In genomic region chr2:10408649-10409579, GRCh38 we compare ENCODE assay signal across 1 cellular context.
TF ChIP-seq lines count a peak whose summit lies in the region.

No MANE protein-coding gene starts in this region.

TF ChIP-seq in HepG2, 621 proteins besides CTCF, POLR2A, EP300 and RAD21 (continued from another document and continues in another):
- TF ChIP-seq RFXANK (CRISPR knock-in tag; IDR thresholded peaks at IDR 0.05) (0 out of 2 replicates have a peak, but pooled peaks have one; percentile 29), NR1H2 (CRISPR knock-in tag; IDR thresholded peaks at IDR 0.05; ENCODE audit: borderline replicate concordance, low read depth) (no peak), ZSCAN29 (CRISPR knock-in tag; conservative IDR thresholded peaks at IDR 0.05) (peak; percentile 45; the same call in 1 of the 2 replicates), XBP1 (CRISPR knock-in tag; IDR thresholded peaks at IDR 0.05) (no peak), MIXL1 (CRISPR knock-in tag; IDR thresholded peaks at IDR 0.05) (peak; percentile 59; the same call in 1 of the 2 replicates), YEATS2 (CRISPR knock-in tag; IDR thresholded peaks at IDR 0.05; ENCODE audit: borderline replicate concordance) (peak; percentile 76; the same call in 1 of the 2 replicates), MEIS2 (CRISPR knock-in tag; IDR thresholded peaks at IDR 0.05) (peak; percentile 46; the same call in 1 of the 2 replicates), KLF12 (CRISPR knock-in tag; IDR thresholded peaks at IDR 0.05; ENCODE audit: borderline replicate concordance) (peak; percentile 64; the same call in 1 of the 2 replicates), ZNF276 (CRISPR knock-in tag; IDR thresholded peaks at IDR 0.05; ENCODE audit: low read depth) (no peak), ZNF547 (CRISPR knock-in tag; IDR thresholded peaks at IDR 0.05) (0 out of 2 replicates have a peak, but pooled peaks have one; percentile 64), TFDP2 (CRISPR knock-in tag; IDR thresholded peaks at IDR 0.05) (peak; percentile 55; the same call in 1 of the 2 replicates), KMT2A (CRISPR knock-in tag; IDR thresholded peaks at IDR 0.05) (peak; percentile 69; the same call in 1 of the 2 replicates), DMAP1 (CRISPR knock-in tag; IDR thresholded peaks at IDR 0.05) (0 out of 2 replicates have a peak, but pooled peaks have one; percentile 65), SAP130 (CRISPR knock-in tag; IDR thresholded peaks at IDR 0.05; ENCODE audit: low read depth) (peak; percentile 79), ZNF354B (CRISPR knock-in tag; IDR thresholded peaks at IDR 0.05) (0 out of 2 replicates have a peak, but pooled peaks have one; percentile 48), ATF4 (CRISPR knock-in tag; IDR thresholded peaks at IDR 0.05) (no peak), ZFP91 (CRISPR knock-in tag; IDR thresholded peaks at IDR 0.05; ENCODE audit: borderline replicate concordance) (peak; percentile 77; the same call in 1 of the 2 replicates), ZFX (CRISPR knock-in tag; IDR thresholded peaks at IDR 0.05; ENCODE audit: low read depth) (peak; percentile 25; the same call in 1 of the 2 replicates), ESRRA (CRISPR knock-in tag; IDR thresholded peaks at IDR 0.05; ENCODE audit: low read depth) (peak; percentile 66; the same call in 1 of the 2 replicates), IRF2 (CRISPR knock-in tag; IDR thresholded peaks at IDR 0.05) (peak; percentile 88), ZNF747 (CRISPR knock-in tag; IDR thresholded peaks at IDR 0.05; ENCODE audit: borderline replicate concordance) (0 out of 2 replicates have a peak, but pooled peaks have one; percentile 23), ZNF101 (CRISPR knock-in tag; IDR thresholded peaks at IDR 0.05; ENCODE audit: borderline replicate concordance, low read depth) (no peak), CSRNP1 (CRISPR knock-in tag; IDR thresholded peaks at IDR 0.05) (peak; percentile 58; the same call in 1 of the 2 replicates), KLF13 (CRISPR knock-in tag; IDR thresholded peaks at IDR 0.05) (0 out of 2 replicates have a peak, but pooled peaks have one; percentile 43), ZNF891 (CRISPR knock-in tag; IDR thresholded peaks at IDR 0.05) (no peak), ZNF280B (CRISPR knock-in tag; IDR thresholded peaks at IDR 0.05; ENCODE audit: borderline replicate concordance) (no peak), TAF1 (CRISPR knock-in tag; IDR thresholded peaks at IDR 0.05) (no peak), TOPORS (CRISPR knock-in tag; IDR thresholded peaks at IDR 0.05) (peak; percentile 52; the same call in 1 of the 2 replicates), ZHX1 (CRISPR knock-in tag; IDR thresholded peaks at IDR 0.05; ENCODE audit: low read depth) (0 out of 2 replicates have a peak, but pooled peaks have one; percentile 20), MIER2 (CRISPR knock-in tag; IDR thresholded peaks at IDR 0.05) (peak; percentile 80), ISX (CRISPR knock-in tag; conservative IDR thresholded peaks at IDR 0.05) (no peak), SPEN (CRISPR knock-in tag; IDR thresholded peaks at IDR 0.05; ENCODE audit: low read depth) (peak; percentile 69; the same call in 1 of the 2 replicates), NFKB2 (CRISPR knock-in tag; IDR thresholded peaks at IDR 0.05; ENCODE audit: borderline replicate concordance) (peak; percentile 81; the same call in 1 of the 2 replicates), NAIF1 (CRISPR knock-in tag; IDR thresholded peaks at IDR 0.05; ENCODE audit: borderline replicate concordance) (0 out of 2 replicates have a peak, but pooled peaks have one; percentile 15), PRDM10 (CRISPR knock-in tag; IDR thresholded peaks at IDR 0.05; ENCODE audit: low read depth) (0 out of 2 replicates have a peak, but pooled peaks have one; percentile 4), NFYC (CRISPR knock-in tag; IDR thresholded peaks at IDR 0.05) (no peak)
- TF ChIP-seq, protein P1, sequence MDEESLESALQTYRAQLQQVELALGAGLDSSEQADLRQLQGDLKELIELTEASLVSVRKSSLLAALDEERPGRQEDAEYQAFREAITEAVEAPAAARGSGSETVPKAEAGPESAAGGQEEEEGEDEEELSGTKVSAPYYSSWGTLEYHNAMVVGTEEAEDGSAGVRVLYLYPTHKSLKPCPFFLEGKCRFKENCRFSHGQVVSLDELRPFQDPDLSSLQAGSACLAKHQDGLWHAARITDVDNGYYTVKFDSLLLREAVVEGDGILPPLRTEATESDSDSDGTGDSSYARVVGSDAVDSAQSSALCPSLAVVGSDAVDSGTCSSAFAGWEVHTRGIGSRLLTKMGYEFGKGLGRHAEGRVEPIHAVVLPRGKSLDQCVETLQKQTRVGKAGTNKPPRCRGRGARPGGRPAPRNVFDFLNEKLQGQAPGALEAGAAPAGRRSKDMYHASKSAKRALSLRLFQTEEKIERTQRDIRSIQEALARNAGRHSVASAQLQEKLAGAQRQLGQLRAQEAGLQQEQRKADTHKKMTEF (CRISPR knock-in tag; IDR thresholded peaks at IDR 0.05), result peak; percentile 66
- TF ChIP-seq, protein P2, sequence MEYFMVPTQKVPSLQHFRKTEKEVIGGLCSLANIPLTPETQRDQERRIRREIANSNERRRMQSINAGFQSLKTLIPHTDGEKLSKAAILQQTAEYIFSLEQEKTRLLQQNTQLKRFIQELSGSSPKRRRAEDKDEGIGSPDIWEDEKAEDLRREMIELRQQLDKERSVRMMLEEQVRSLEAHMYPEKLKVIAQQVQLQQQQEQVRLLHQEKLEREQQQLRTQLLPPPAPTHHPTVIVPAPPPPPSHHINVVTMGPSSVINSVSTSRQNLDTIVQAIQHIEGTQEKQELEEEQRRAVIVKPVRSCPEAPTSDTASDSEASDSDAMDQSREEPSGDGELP (IDR thresholded peaks at IDR 0.05; ENCODE audit: borderline replicate concordance, low read depth), result peak; percentile 74; the same call in 1 of the 2 replicates
